Comparison of ENCODE assay signal across 26 cellular contexts in the genomic region with DNA sequence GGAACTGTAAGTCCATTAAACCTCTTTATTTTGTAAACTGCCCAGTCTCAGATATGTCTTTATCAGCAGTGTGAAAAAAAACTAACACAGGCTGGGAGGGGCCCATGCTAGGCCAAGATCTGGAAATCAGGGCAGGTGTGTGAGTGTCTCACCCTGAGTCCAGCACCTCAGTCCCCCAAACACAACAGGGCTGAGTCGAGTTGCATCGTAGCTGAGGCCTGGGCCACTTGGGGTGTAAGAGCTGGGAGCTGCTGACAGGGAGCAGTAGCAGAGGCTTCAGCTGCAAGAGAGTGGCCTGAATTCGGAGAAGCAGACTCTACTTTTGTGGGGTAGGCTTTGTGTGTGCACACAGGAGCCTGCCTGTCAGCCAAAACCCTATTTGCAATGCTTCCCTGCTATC.
"Had no signal": no experiment of that assay in that cellular context is flagged by ENCODE, and none has a peak within 500 bp of the region (broad histone marks: within the 10 kb centered on the region; RNA-seq: fewer than 3 reads in every experiment).

No MANE protein-coding gene starts in this region.

- H3K27ac ChIP-seq: colonic mucosa, esophagus squamous epithelium, lower lobe of right lung, ovary, skin epidermis, thoracic aorta, tibial nerve, upper lobe of left lung, uterus had no signal

- H3K27me3 ChIP-seq: colonic mucosa, ovary, tibial nerve, upper lobe of left lung, uterus had no signal

- DNase-seq: colonic mucosa; effector CD8-positive, alpha-beta T cell; erythroblast; esophagus squamous epithelium; foreskin melanocyte; glutamatergic neuron; hypothalamus; immature natural killer cell; islet precursor cell; kidney glomerular epithelial cell; left ventricle myocardium superior; lower lobe of right lung; occipital lobe; ovary; stimulated activated CD4-positive, alpha-beta T cell treated with anti-CD3 and anti-CD28 coated beads, Interleukin-15, amount 100 ng/mL, for 24 hours; stimulated activated CD4-positive, alpha-beta T cell treated with anti-CD3 and anti-CD28 coated beads, Interleukin-2, amount 100 ng/mL, for 48 hours; stimulated activated naive B cell treated with anti-CD40 and anti-IgM and Interleukin-4, amounts not matched to agents 10 μg/mL and 1 μg/mL and 100 μg/mL, for 72 hours; uterus had no signal

- ATAC-seq: left ventricle myocardium superior; lower lobe of right lung; stimulated activated naive B cell treated with anti-CD40 and anti-IgM and Interleukin-4, amounts not matched to agents 10 μg/mL and 1 μg/mL and 100 μg/mL, for 72 hours had no signal

- H3K9me3 ChIP-seq: colonic mucosa, ovary, uterus had no signal

- H3K36me3 ChIP-seq: colonic mucosa, esophagus squamous epithelium, lower lobe of right lung, ovary, thoracic aorta, tibial nerve, upper lobe of left lung, uterus had no signal

- H3K4me3 ChIP-seq: colonic mucosa, esophagus squamous epithelium, lower lobe of right lung, ovary, skin epidermis, thoracic aorta, tibial nerve, upper lobe of left lung, uterus had no signal

- H3K4me1 Mint-ChIP-seq: central memory CD8-positive, alpha-beta T cell; immature natural killer cell; stimulated activated naive B cell treated with anti-CD40 and anti-IgM and Interleukin-4, amounts not matched to agents 10 μg/mL and 1 μg/mL and 100 μg/mL, for 72 hours had no signal

- H3K4me1 ChIP-seq: colonic mucosa, esophagus squamous epithelium, lower lobe of right lung, tibial nerve, upper lobe of left lung, uterus had no signal

- H3K4me3 Mint-ChIP-seq: central memory CD8-positive, alpha-beta T cell; dendritic cell treated with granulocyte-macrophage colony-stimulating factor and Interleukin-4, amounts not matched to agents 40 ng/mL and 50 ng/mL, for 4 days; immature natural killer cell; nephron; stimulated activated naive B cell treated with anti-CD40 and anti-IgM and Interleukin-4, amounts not matched to agents 10 μg/mL and 1 μg/mL and 100 μg/mL, for 72 hours; stimulated activated naive CD8-positive, alpha-beta T cell treated with anti-CD3 and anti-CD28 coated beads, Interleukin-15, Interleukin-2, amounts not matched to agents 100 ng/mL and 50 ng/mL, for 24 hours had no signal

- H3K27ac Mint-ChIP-seq: dendritic cell treated with granulocyte-macrophage colony-stimulating factor and Interleukin-4, amounts not matched to agents 40 ng/mL and 50 ng/mL, for 4 days; immature natural killer cell; nephron; stimulated activated naive B cell treated with anti-CD40 and anti-IgM and Interleukin-4, amounts not matched to agents 10 μg/mL and 1 μg/mL and 100 μg/mL, for 72 hours; stimulated activated naive CD8-positive, alpha-beta T cell treated with anti-CD3 and anti-CD28 coated beads, Interleukin-15, Interleukin-2, amounts not matched to agents 100 ng/mL and 50 ng/mL, for 24 hours had no signal
